13 cellular contexts compared by ENCODE assay signal in the genomic region with DNA sequence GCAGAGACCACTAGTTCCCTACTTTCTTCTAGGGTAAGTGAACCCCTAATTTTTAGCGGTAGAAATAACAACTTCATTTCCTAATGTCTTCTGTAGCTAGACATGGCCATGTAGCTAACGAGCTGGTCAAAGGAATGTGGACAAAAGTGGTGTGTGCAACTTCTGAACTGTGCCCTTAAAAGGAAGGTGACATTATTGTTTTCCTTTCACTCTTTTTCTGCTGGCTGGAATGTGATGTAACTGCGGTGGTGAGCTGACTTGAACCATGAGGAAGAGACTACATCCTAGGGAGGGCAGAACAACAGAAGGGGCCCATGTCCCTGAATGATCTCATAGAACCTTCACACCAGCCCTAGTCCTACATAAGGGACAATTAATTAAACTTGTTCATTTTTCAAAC. TPM values are rescaled to one million over a fixed set of nuclear protein-coding genes. Genes with fewer than 3 reads are reported as not detected.
DNase-seq lines count a peak whose midpoint lies in the region; ATAC-seq, FAIRE-seq and TF ChIP-seq lines count a peak whose summit lies in the region.
"Had no signal": no experiment of that assay in that cellular context is flagged by ENCODE, and none has a peak within 500 bp of the region (broad histone marks: within the 10 kb centered on the region; RNA-seq: fewer than 3 reads in every experiment).

No MANE protein-coding gene starts in this region.

- H3K9me1 ChIP-seq in endothelial cell of umbilical vein (replicated peaks; ENCODE audit: control insufficient read depth, extremely low read depth, insufficient read depth, low read length), result no peaks in the 10 kb centered on the region

- intact Hi-C loops in endothelial cell of umbilical vein (cut with micrococcal nuclease), result loop anchor here (1.0 to 2.0 kb wide), 5 partner anchors 17 to 257 kb away; a partner anchor contains a TSS

- H3K4me1 Mint-ChIP-seq in activated T-cell treated with anti-CD3 and anti-CD28 coated beads, Interleukin-2, amount 50 U/mL, for 4 hours (ENCODE audit: low read depth), result peaks cover 31% of the 10 kb centered on the region
- H3K4me1 Mint-ChIP-seq in stimulated activated memory B cell treated with anti-CD40 and anti-IgM and Interleukin-4, amounts not matched to agents 10 μg/mL and 1 μg/mL and 100 μg/mL, for 72 hours, result peaks cover 16% of the 10 kb centered on the region

- no peaks in the 10 kb centered on the region for H3K9me3 Mint-ChIP-seq in activated T-cell treated with anti-CD3 and anti-CD28 coated beads, Interleukin-2, amount 50 U/mL, for 4 hours
- no peaks in the 10 kb centered on the region for H3K9me3 Mint-ChIP-seq in stimulated activated memory B cell treated with anti-CD40 and anti-IgM and Interleukin-4, amounts not matched to agents 10 μg/mL and 1 μg/mL and 100 μg/mL, for 72 hours
- H3K9me3 Mint-ChIP-seq: central memory CD8-positive, alpha-beta T cell had no signal

- H3K9ac ChIP-seq in endothelial cell of umbilical vein (replicated peaks; ENCODE audit: extremely low read depth, insufficient read depth, low read length), result no peak overlapping the region

- H3K9me3 ChIP-seq in endothelial cell of umbilical vein (replicated peaks; ENCODE audit: control insufficient read depth, insufficient read depth, low read length), result no peaks in the 10 kb centered on the region
- H3K9me3 ChIP-seq: Peyer's patch had no signal

- peak overlapping the region; percentile 42 for H3K27ac Mint-ChIP-seq in stimulated activated memory B cell treated with anti-CD40 and anti-IgM and Interleukin-4, amounts not matched to agents 10 μg/mL and 1 μg/mL and 100 μg/mL, for 72 hours

- H3K27ac ChIP-seq in endothelial cell of umbilical vein (ENCODE audit: insufficient read depth, low read depth, low read length), result no peak overlapping the region

- CTCF ChIA-PET in endothelial cell of umbilical vein (lab: Charles Lee), result interaction anchor here (3.5 kb wide), 1 partner anchor 69 kb away, joined by 34 read pairs; no protein-coding TSS in a partner anchor

- H3K4me1 ChIP-seq in endothelial cell of umbilical vein (ENCODE audit: control insufficient read depth, extremely low read depth, insufficient read depth, low read length), result peaks cover 18% of the 10 kb centered on the region

- peaks cover 7% of the 10 kb centered on the region for H3K27me3 Mint-ChIP-seq in activated T-cell treated with anti-CD3 and anti-CD28 coated beads, Interleukin-2, amount 50 U/mL, for 4 hours (ENCODE audit: low read depth)
- no peaks in the 10 kb centered on the region for H3K27me3 Mint-ChIP-seq in stimulated activated memory B cell treated with anti-CD40 and anti-IgM and Interleukin-4, amounts not matched to agents 10 μg/mL and 1 μg/mL and 100 μg/mL, for 72 hours

- H3K36me3 ChIP-seq in endothelial cell of umbilical vein (ENCODE audit: control insufficient read depth in 2 of 2, extremely low read depth in 1 of 2, insufficient read depth in 2 of 2, low read length in 2 of 2), result no peaks in the 10 kb centered on the region
- H3K36me3 ChIP-seq: Peyer's patch had no signal

- DNase-seq in activated T-cell treated with anti-CD3 and anti-CD28 coated beads, Interleukin-2, amount 50 U/mL, for 4 hours, result no peak
- DNase-seq in activated T-cell treated with anti-CD3 and anti-CD28 coated beads for 4 hours, result no peak
- DNase-seq in NOMO-1 (lab: John Stamatoyannopoulos, UW; ENCODE audit: unreplicated experiment in 2 of 2), result peak; percentile 43 to 55
- DNase-seq in endothelial cell of umbilical vein (ENCODE audit: low read depth, low spot score), result peak; percentile 25
- no peak for DNase-seq in NCI-H69 (lab: John Stamatoyannopoulos, UW)
- DNase-seq: NCI-H2171, Peyer's patch had no signal

- peaks cover 4% of the 10 kb centered on the region for H3K36me3 Mint-ChIP-seq in activated T-cell treated with anti-CD3 and anti-CD28 coated beads, Interleukin-2, amount 50 U/mL, for 4 hours (ENCODE audit: insufficient read depth)
- H3K36me3 Mint-ChIP-seq in stimulated activated memory B cell treated with anti-CD40 and anti-IgM and Interleukin-4, amounts not matched to agents 10 μg/mL and 1 μg/mL and 100 μg/mL, for 72 hours, result peaks cover 10% of the 10 kb centered on the region

- no peak for TF ChIP-seq POLR2A in endothelial cell of umbilical vein (IDR thresholded peaks at IDR 0.05; ENCODE audit: low read depth, low read length)

- no peak overlapping the region for H3K4me3 ChIP-seq in endothelial cell of umbilical vein (replicated peaks in 1 of 3; ENCODE audit: insufficient read depth in 1 of 3, low read depth in 1 of 3, low read length in 3 of 3)
- H3K4me3 ChIP-seq: Peyer's patch had no signal

- POLR2A ChIA-PET in endothelial cell of umbilical vein (lab: Charles Lee), result interaction anchor here (0.5 kb wide), 1 partner anchor 178 kb away, joined by 3 read pairs; no protein-coding TSS in a partner anchor

- H3K4me3 Mint-ChIP-seq in activated T-cell treated with anti-CD3 and anti-CD28 coated beads, Interleukin-2, amount 50 U/mL, for 4 hours, result peak overlapping the region; percentile 52
- peak overlapping the region; percentile 34 for H3K4me3 Mint-ChIP-seq in stimulated activated memory B cell treated with anti-CD40 and anti-IgM and Interleukin-4, amounts not matched to agents 10 μg/mL and 1 μg/mL and 100 μg/mL, for 72 hours

- dilution Hi-C loops in endothelial cell of umbilical vein (cut with MboI; ENCODE audit: extremely low pct_ligation_motif_present, low sequenced_read_pairs), result no loop called here

- H4K20me1 ChIP-seq in endothelial cell of umbilical vein (replicated peaks; ENCODE audit: control insufficient read depth, extremely low read depth, insufficient read depth, low read length), result no peaks in the 10 kb centered on the region

- peaks cover 27% of the 10 kb centered on the region for H3K79me2 ChIP-seq in endothelial cell of umbilical vein (ENCODE audit: control insufficient read depth, insufficient read depth, low read length)

- FAIRE-seq in endothelial cell of umbilical vein (lab: Jason Lieb, UNC), result no peak
- FAIRE-seq: TTC549, urothelium cell line had no signal

- BruUV-seq in endothelial cell of umbilical vein (replicated peaks; lab: Mats Ljungman, UMichigan), result no TSS peak

- no peak for ATAC-seq in activated T-cell treated with anti-CD3 and anti-CD28 coated beads, Interleukin-2, amount 50 U/mL, for 4 hours
- ATAC-seq in stimulated activated memory B cell treated with anti-CD40 and anti-IgM and Interleukin-4, amounts not matched to agents 10 μg/mL and 1 μg/mL and 100 μg/mL, for 72 hours, result no peak
- no peak for ATAC-seq in HG02885 (IDR thresholded peaks at IDR 0.05; ENCODE audit: poor library complexity, unreplicated experiment)
- no peak for ATAC-seq in HG03095 (IDR thresholded peaks at IDR 0.05; ENCODE audit: unreplicated experiment)

- peak overlapping the region; percentile 23 for H2AFZ ChIP-seq in endothelial cell of umbilical vein (ENCODE audit: low read depth, low read length)

- peaks cover 4 to 7% of the 10 kb centered on the region in 2 experiments for H3K27me3 ChIP-seq in endothelial cell of umbilical vein (ENCODE audit: control insufficient read depth in 2 of 2, insufficient read depth in 2 of 2, low read length in 2 of 2)
- H3K27me3 ChIP-seq: Peyer's patch had no signal

- H3K4me2 ChIP-seq in endothelial cell of umbilical vein (ENCODE audit: insufficient read depth, low read length), result no peak overlapping the region

- TF ChIP-seq CTCF in endothelial cell of umbilical vein (IDR thresholded peaks at IDR 0.05; ENCODE audit: extremely low read depth in 1 of 2, insufficient read depth in 1 of 2, low read depth in 1 of 2, low read length in 2 of 2), result no peak

TF ChIP-seq in endothelial cell of umbilical vein, 7 proteins besides CTCF, POLR2A, EP300 and RAD21:
- TF ChIP-seq, protein P1, sequence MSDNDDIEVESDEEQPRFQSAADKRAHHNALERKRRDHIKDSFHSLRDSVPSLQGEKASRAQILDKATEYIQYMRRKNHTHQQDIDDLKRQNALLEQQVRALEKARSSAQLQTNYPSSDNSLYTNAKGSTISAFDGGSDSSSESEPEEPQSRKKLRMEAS (IDR thresholded peaks at IDR 0.05; ENCODE audit: insufficient read depth, insufficient read length), result no peak
- TF ChIP-seq GATA2 (IDR thresholded peaks at IDR 0.05; ENCODE audit: insufficient read depth, insufficient read length, low read depth, low read length), result no peak
- TF ChIP-seq FOS (IDR thresholded peaks at IDR 0.05; ENCODE audit: borderline replicate concordance, insufficient read depth, low read length), result no peak
- no peak for TF ChIP-seq JUN (IDR thresholded peaks at IDR 0.05; ENCODE audit: borderline replicate concordance, insufficient read depth, insufficient read length, low read depth)
- TF ChIP-seq POLR2AphosphoS5 (IDR thresholded peaks at IDR 0.05; ENCODE audit: insufficient read depth, low read depth, low read length), result no peak
- TF ChIP-seq EZH2 (IDR thresholded peaks at IDR 0.05; ENCODE audit: borderline replicate concordance, low read depth, low read length, severe bottlenecking), result no peak
- no peak for TF ChIP-seq MYC (IDR thresholded peaks at IDR 0.05; ENCODE audit: low read depth, low read length)

RNA-seq across cellular contexts. Expression of a gene that starts 1.3 kb away (rescaled TPM):
- total RNA-seq in activated T-cell treated with anti-CD3 and anti-CD28 coated beads, Interleukin-2, amount 50 U/mL, for 4 hours, result 10 to 100 TPM; 34.2 to 35.7 (median 35.6) TPM
- 46.3 and 51.2 TPM in 2 replicates for total RNA-seq in endothelial cell of umbilical vein
- polyA plus RNA-seq in endothelial cell of umbilical vein, result 14.4 and 22.3 TPM in 2 replicates
- 30.7 and 31.5 TPM in 2 replicates for polyA plus RNA-seq in endothelial cell of umbilical vein (2011; cell fraction: cytosol; rRNA removed)
- 14.4 and 18.6 TPM in 2 replicates for polyA plus RNA-seq in endothelial cell of umbilical vein (2011; cell fraction: nucleus; rRNA removed)
- polyA plus RNA-seq in endothelial cell of umbilical vein (2012), result 48.8 and 62.0 TPM in 2 replicates
- polyA minus RNA-seq in endothelial cell of umbilical vein, result 29.1 and 30.5 TPM in 2 replicates
- polyA minus RNA-seq in endothelial cell of umbilical vein (2011; cell fraction: cytosol; rRNA and poly(A)+ RNA removed), result 58.7 TPM
- 32.7 and 45.2 TPM in 2 replicates for polyA minus RNA-seq in endothelial cell of umbilical vein (2011; cell fraction: nucleus; rRNA and poly(A)+ RNA removed)

Comparison
In these comparisons a context has a peak if more than half of its experiments do, and no peak if none do; other contexts are left out.
1. DNase-seq: peak in NOMO-1 (2 of 2) and endothelial cell of umbilical vein (single experiment); none in activated T-cell treated with anti-CD3 and anti-CD28 coated beads, Interleukin-2, amount 50 U/mL, for 4 hours (single experiment), activated T-cell treated with anti-CD3 and anti-CD28 coated beads for 4 hours (single experiment) and NCI-H69 (single experiment).